In the genomic region with DNA sequence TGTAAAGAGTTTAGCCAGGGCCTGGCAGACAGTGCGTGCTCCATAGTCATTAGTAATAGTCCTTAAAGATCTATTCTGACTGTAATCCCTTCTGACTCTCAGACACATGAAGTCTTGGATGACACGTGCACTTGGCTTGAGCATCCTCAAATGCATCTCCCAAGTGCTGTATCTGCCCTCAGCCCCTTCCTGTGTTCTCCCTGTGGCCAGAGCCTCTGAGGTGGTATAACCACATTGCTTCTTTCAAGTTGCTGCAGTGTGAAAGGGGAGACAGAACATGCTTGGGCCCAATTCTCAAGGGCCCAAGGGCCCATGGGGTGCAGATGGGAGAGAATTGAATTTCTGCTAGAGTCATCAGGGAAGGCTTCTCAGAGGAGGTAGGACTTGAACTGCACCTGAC, we compare ENCODE assay signal across 29 cellular contexts. TPM values are rescaled to one million over a fixed set of nuclear protein-coding genes. Genes with fewer than 3 reads are reported as not detected.
"Had no signal": no experiment of that assay in that cellular context is flagged by ENCODE, and none has a peak within 500 bp of the region (broad histone marks: within the 10 kb centered on the region; RNA-seq: fewer than 3 reads in every experiment).

No MANE protein-coding gene starts in this region.

- H3K36me3 Mint-ChIP-seq: activated naive CD4-positive, alpha-beta T cell treated with anti-CD3 and anti-CD28 coated beads, Interleukin-2, amount 50 U/mL, for 24 hours had no signal

- H3K27ac ChIP-seq: brain microvascular endothelial cell, SJCRH30, SK-N-MC had no signal

- H3K4me1 ChIP-seq: SJCRH30 had no signal

- H3K4me3 ChIP-seq: SJCRH30, SK-N-MC had no signal

- H3K9me3 Mint-ChIP-seq: activated CD4-positive, alpha-beta T cell treated with anti-CD3 and anti-CD28 coated beads, Interleukin-2, amount 10 ng/mL, durations not matched to agents 24 days and 14 days; activated CD8-positive, alpha-beta T cell treated with anti-CD3 and anti-CD28 coated beads for 36 hours; activated naive CD4-positive, alpha-beta T cell treated with anti-CD3 and anti-CD28 coated beads, Interleukin-2, amount 50 U/mL, for 24 hours; activated T-cell treated with anti-CD3 and anti-CD28 coated beads, Interleukin-2, amount 50 U/mL, for 24 hours; activated T-helper 2 cell treated with anti-CD3 and anti-CD28 coated beads, Interferon-gamma antibody, Interleukin-2, Interleukin-4, amounts not matched to agents 10 μg/mL and 5 μg/mL and 100 μg/mL, durations not matched to agents 14 hours and 24 hours and 36 hours had no signal

- ATAC-seq: activated CD8-positive, alpha-beta T cell treated with anti-CD3 and anti-CD28 coated beads for 36 hours; Panc1 had no signal

- H3K9me3 ChIP-seq: SJCRH30 had no signal

- H3K4me1 Mint-ChIP-seq: activated CD4-positive, alpha-beta T cell treated with anti-CD3 and anti-CD28 coated beads, Interleukin-2, amount 10 ng/mL, durations not matched to agents 24 days and 14 days; activated naive CD4-positive, alpha-beta T cell treated with anti-CD3 and anti-CD28 coated beads, Interleukin-2, amount 50 U/mL, for 24 hours had no signal

- H3K4me3 Mint-ChIP-seq: activated CD4-positive, alpha-beta T cell treated with anti-CD3 and anti-CD28 coated beads, Interleukin-2, amount 10 ng/mL, durations not matched to agents 24 days and 14 days; activated CD8-positive, alpha-beta T cell treated with anti-CD3 and anti-CD28 coated beads for 36 hours; activated naive CD4-positive, alpha-beta T cell treated with anti-CD3 and anti-CD28 coated beads, Interleukin-2, amount 50 U/mL, for 24 hours; activated T-cell treated with anti-CD3 and anti-CD28 coated beads, Interleukin-2, amount 50 U/mL, for 24 hours had no signal

- DNase-seq: activated CD4-positive, alpha-beta T cell treated with anti-CD3 and anti-CD28 coated beads, Interleukin-2, amount 10 ng/mL, durations not matched to agents 24 days and 14 days; activated CD4-positive, alpha-beta T cell treated with anti-CD3 and anti-CD28 coated beads, Interleukin-2, amount 50 U/mL, for 4 hours; activated CD8-positive, alpha-beta T cell treated with anti-CD3 and anti-CD28 coated beads for 36 hours; activated gamma-delta T cell; activated naive CD4-positive, alpha-beta T cell treated with Interleukin-2 at 50 U/mL for 16 hours; activated T-cell treated with anti-CD3 and anti-CD28 coated beads, Interleukin-2, amount 50 U/mL, for 24 hours; anterior cingulate cortex; brain microvascular endothelial cell; central memory CD4-positive, alpha-beta T cell; NCI-H1105; NCI-H1417 treated with DMSO at 0.1 percent for 48 hours; NCI-H1930; NCI-H2081 treated with DMSO at 0.1 percent for 48 hours; NCI-H226; NCI-H446 treated with DMSO at 0.1 percent for 48 hours; NCI-H524; NCI-H69; SHP77; SJCRH30; T1000 had no signal

- H3K27ac Mint-ChIP-seq: activated CD4-positive, alpha-beta T cell treated with anti-CD3 and anti-CD28 coated beads, Interleukin-2, amount 10 ng/mL, durations not matched to agents 24 days and 14 days; activated CD8-positive, alpha-beta T cell treated with anti-CD3 and anti-CD28 coated beads for 36 hours; activated naive CD4-positive, alpha-beta T cell treated with anti-CD3 and anti-CD28 coated beads, Interleukin-2, amount 50 U/mL, for 24 hours; activated T-cell treated with anti-CD3 and anti-CD28 coated beads, Interleukin-2, amount 50 U/mL, for 24 hours; activated T-helper 2 cell treated with anti-CD3 and anti-CD28 coated beads, Interferon-gamma antibody, Interleukin-2, Interleukin-4, amounts not matched to agents 10 μg/mL and 5 μg/mL and 100 μg/mL, durations not matched to agents 14 hours and 24 hours and 36 hours had no signal

- H3K36me3 ChIP-seq: brain microvascular endothelial cell, SJCRH30 had no signal

RNA-seq across cellular contexts. Expression of a gene that starts 30.1 kb away (rescaled TPM):
- total RNA-seq: activated CD4-positive, alpha-beta T cell treated with anti-CD3 and anti-CD28 coated beads, Interleukin-2, amount 10 ng/mL, durations not matched to agents 24 days and 14 days; activated CD8-positive, alpha-beta T cell treated with anti-CD3 and anti-CD28 coated beads for 36 hours; activated T-helper 2 cell treated with anti-CD3 and anti-CD28 coated beads, Interferon-gamma antibody, Interleukin-2, Interleukin-4, amounts not matched to agents 10 μg/mL and 5 μg/mL and 100 μg/mL, durations not matched to agents 14 hours and 24 hours and 36 hours; cerebellum; MCF 10A; RPMI7951; SJCRH30; T-helper 1 cell treated with Interleukin-12 subunit alpha and Interleukin-12 subunit beta and Interleukin-4 antibody, amounts not matched to agents 30 ng/mL and 1 ng/mL, for 36 hours; T-helper 2 cell treated with Interferon-gamma antibody and Interleukin-4, amounts not matched to agents 100 ng/mL and 5 ng/mL, for 36 hours had no signal
